Comparison of ENCODE assay signal across 8 cellular contexts in the genomic region with DNA sequence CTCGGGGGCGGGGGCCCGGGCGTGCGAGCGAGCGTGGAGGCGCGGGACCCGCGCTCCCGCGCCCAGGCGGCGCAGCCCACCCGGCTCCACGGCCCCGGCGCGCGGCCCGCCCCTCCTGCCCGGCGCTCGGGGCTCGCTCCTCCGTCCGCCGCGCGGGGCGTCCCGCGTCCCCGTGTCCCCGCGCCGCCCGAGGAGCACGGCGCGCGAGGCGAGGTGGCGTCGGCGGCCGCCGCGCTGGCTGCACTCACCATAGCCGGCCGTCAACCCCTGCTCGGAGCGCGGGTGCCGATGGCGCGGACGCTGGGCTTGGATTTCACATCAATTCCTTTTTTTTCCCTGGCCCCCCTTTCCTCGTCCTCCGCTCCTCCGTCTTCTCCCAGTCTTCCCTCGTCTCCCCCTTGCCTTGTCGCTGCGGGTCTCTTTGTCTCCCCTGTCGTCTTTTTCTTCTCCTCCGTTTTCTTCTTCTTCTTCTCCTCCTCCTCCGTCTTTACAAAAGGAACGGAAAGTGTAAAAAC. TPM values are rescaled to one million over a fixed set of nuclear protein-coding genes. Genes with fewer than 3 reads are reported as not detected.
DNase-seq lines count a peak whose midpoint lies in the region; ATAC-seq and TF ChIP-seq lines count a peak whose summit lies in the region.

No MANE protein-coding gene starts in this region.

- H2BK15ac ChIP-seq in neuronal stem cell (ENCODE audit: low read length): no peak overlapping the region

- H3K9me3 ChIP-seq in SK-N-SH (no peaks in the 10 kb centered on the region), esophagus muscularis mucosa (no peaks in the 10 kb centered on the region), neuronal stem cell (replicated peaks in 1 of 2; ENCODE audit: control insufficient read depth in 2 of 2, insufficient read depth in 1 of 2, low read depth in 1 of 2, low read length in 2 of 2) (peaks cover 2 to 10% of the 10 kb centered on the region in 2 donors)

- intact Hi-C loops in esophagus muscularis mucosa (cut with DNase I): no loop called here

- no peak overlapping the region for H2BK5ac ChIP-seq in neuronal stem cell (ENCODE audit: low read length)

- POLR2A ChIA-PET in SK-N-SH (lab: Yijun Ruan, JAX): interaction anchor here (1.2 kb wide), 1 partner anchor 359 kb away, joined by 3 read pairs; the partner anchor contains the start of gene ERCC6L2

- H4K20me1 ChIP-seq in SK-N-SH (ENCODE audit: insufficient read depth): no peaks in the 10 kb centered on the region

- H3K4me1 ChIP-seq in SK-N-SH (ENCODE audit: control insufficient read depth in 1 of 2, insufficient read depth in 2 of 2, low read depth in 1 of 2, low read length in 1 of 2) (peaks cover 11 to 25% of the 10 kb centered on the region in 2 experiments; a peak in 3 of 4 replicates), esophagus muscularis mucosa (peaks cover 20 to 40% (median 33%) of the 10 kb centered on the region in 4 donors), neuronal stem cell (ENCODE audit: control insufficient read depth in 2 of 2, insufficient read depth in 1 of 2, low read depth in 1 of 2, low read length in 2 of 2) (peaks cover 22 to 36% of the 10 kb centered on the region in 2 donors)

- CTCF ChIA-PET in SK-N-SH (lab: Yijun Ruan, JAX): interaction anchor here (0.7 to 1.0 kb wide), 2 partner anchors 245 to 701 kb away, joined by 3 read pairs; no protein-coding TSS in a partner anchor

- peaks cover 22% of the 10 kb centered on the region for H3F3A ChIP-seq in SK-N-SH (replicated peaks; ENCODE audit: insufficient read depth)

- H3K79me2 ChIP-seq in SK-N-SH (ENCODE audit: insufficient read depth): peaks cover 4% of the 10 kb centered on the region; the same call in 1 of the 2 replicates

- TF ChIP-seq CTCF in SK-N-SH (IDR thresholded peaks at IDR 0.05) (no peak), esophagus muscularis mucosa (IDR thresholded peaks at IDR 0.05) (no peak)

- H3K4me2 ChIP-seq in SK-N-SH (peak overlapping the region; percentile 97), neuronal stem cell (ENCODE audit: insufficient read depth, low read length, poor library complexity, severe bottlenecking) (peak overlapping the region; percentile 99)

- H3K18ac ChIP-seq in neuronal stem cell (ENCODE audit: low read length): peak overlapping the region; percentile 85

- H3K27ac ChIP-seq in SK-N-SH (ENCODE audit: low read depth in 2 of 2, low read length in 1 of 2) (peak overlapping the region in 1 of 2 experiments; percentile 67; a peak in 1 of 4 replicates), esophagus muscularis mucosa (replicated peaks in 1 of 4) (peak overlapping the region; percentile 41 to 72 (median 68)), neuronal stem cell (replicated peaks; ENCODE audit: low read length) (no peak overlapping the region)

- DNase-seq in NCI-H1092 treated with DMSO at 0.1 percent for 48 hours (lab: John Stamatoyannopoulos, UW) (peak; percentile 55), NCI-H1092 (lab: John Stamatoyannopoulos, UW) (no peak), SK-N-SH (peak; percentile 76), esophagus muscularis mucosa (ENCODE audit: extremely low spot score) (no peak), neuronal stem cell (ENCODE audit: low spot score) (no peak), NCI-H2029 treated with DMSO at 0.1 percent for 48 hours (lab: John Stamatoyannopoulos, UW) (no peak), DMS153 treated with DMSO at 0.1 percent for 48 hours (lab: John Stamatoyannopoulos, UW; ENCODE audit: unreplicated experiment) (no peak)

- TF ChIP-seq EP300 in SK-N-SH (IDR thresholded peaks at IDR 0.05; ENCODE audit: borderline replicate concordance in 1 of 2, low read depth in 1 of 2, low read length in 1 of 2): no peak
- TF ChIP-seq EP300 in esophagus muscularis mucosa (IDR thresholded peaks at IDR 0.05): no peak

- no peak overlapping the region for H2AK5ac ChIP-seq in neuronal stem cell (ENCODE audit: low read depth, low read length)

- 1% methylated on average over 23 of the region's 69 CpGs for WGBS in SK-N-SH (ENCODE audit: low lambda C conversion rate)
- WGBS in esophagus muscularis mucosa: under 1% methylated on average over 19 of the region's 69 CpGs
- whole genome bisulfite sequencing in neuronal stem cell (ENCODE audit: extremely low coverage in 2 of 2, insufficient read length in 2 of 2, insufficient replicate concordance in 1 of 2), 2 donors: no CpG with 5 or more reads among the region's 69 CpGs

- H3K9me2 ChIP-seq in SK-N-SH: no peaks in the 10 kb centered on the region

- H2BK12ac ChIP-seq in neuronal stem cell (ENCODE audit: low read length): no peak overlapping the region

- H4K91ac ChIP-seq in neuronal stem cell (ENCODE audit: low read depth, low read length, poor library complexity): no peak overlapping the region

- H2BK120ac ChIP-seq in neuronal stem cell (ENCODE audit: low read depth, low read length): no peak overlapping the region

- H3K4ac ChIP-seq in neuronal stem cell (ENCODE audit: low read length): no peak overlapping the region

- H3K14ac ChIP-seq in neuronal stem cell (ENCODE audit: low read length): no peak overlapping the region

- H2AFZ ChIP-seq in SK-N-SH (ENCODE audit: low read depth) (peak overlapping the region; percentile 90), neuronal stem cell (ENCODE audit: low read length) (peak overlapping the region; percentile 88)

- H3K36me3 ChIP-seq in SK-N-SH (replicated peaks in 1 of 2; ENCODE audit: control insufficient read depth in 1 of 2, insufficient read depth in 2 of 2, low read length in 1 of 2): no peaks in the 10 kb centered on the region
- H3K36me3 ChIP-seq in esophagus muscularis mucosa: no peaks in the 10 kb centered on the region
- no peaks in the 10 kb centered on the region for H3K36me3 ChIP-seq in neuronal stem cell (replicated peaks in 1 of 2; ENCODE audit: control insufficient read depth in 2 of 2, insufficient read depth in 2 of 2, low read length in 2 of 2)

- H3K79me1 ChIP-seq in neuronal stem cell (ENCODE audit: low read depth, low read length): no peaks in the 10 kb centered on the region

- H4K8ac ChIP-seq in neuronal stem cell (ENCODE audit: low read depth, low read length): no peak overlapping the region

- TF ChIP-seq POLR2A in esophagus muscularis mucosa (IDR thresholded peaks at IDR 0.05; ENCODE audit: low read depth): no peak

- 0 out of 2 replicates have a peak, but pooled peaks cover 7% of the 10 kb centered on the region for H3K27me3 ChIP-seq in SK-N-SH (ENCODE audit: insufficient read depth)
- peaks cover 0 to 19% (median 5%) of the 10 kb centered on the region in 4 donors for H3K27me3 ChIP-seq in esophagus muscularis mucosa
- peaks cover 0 to 23% (median 0%) of the 10 kb centered on the region in 3 experiments for H3K27me3 ChIP-seq in neuronal stem cell (ENCODE audit: control insufficient read depth in 3 of 3, insufficient read depth in 3 of 3, low read depth in 1 of 3, low read length in 3 of 3)

- H3K9ac ChIP-seq in SK-N-SH (peak overlapping the region; percentile 7; the same call in 1 of the 2 replicates), neuronal stem cell (ENCODE audit: low read depth, low read length, poor library complexity) (peak overlapping the region; percentile 65)

- H3K23ac ChIP-seq in neuronal stem cell (ENCODE audit: low read depth, low read length, poor library complexity): no peak overlapping the region

- peak overlapping the region; percentile 63 to 74 for H3K4me3 ChIP-seq in SK-N-SH (ENCODE audit: low read depth in 2 of 2, low read length in 1 of 2)
- peak overlapping the region; percentile 59 to 66 (median 62) for H3K4me3 ChIP-seq in esophagus muscularis mucosa
- peak overlapping the region; percentile 79 to 83 for H3K4me3 ChIP-seq in neuronal stem cell (ENCODE audit: low read length in 2 of 2)

- no peak for ATAC-seq in GM21515 (IDR thresholded peaks at IDR 0.05; ENCODE audit: unreplicated experiment)

- TF ChIP-seq RAD21 in SK-N-SH (IDR thresholded peaks at IDR 0.05; ENCODE audit: low read length): no peak; the same call in 1 of the 2 replicates

TF ChIP-seq in SK-N-SH, 30 proteins besides CTCF, POLR2A, EP300 and RAD21 (continues in another document):
- TF ChIP-seq NRF1 (IDR thresholded peaks at IDR 0.05; ENCODE audit: low read depth, low read length): no peak
- TF ChIP-seq RCOR1 (IDR thresholded peaks at IDR 0.05; ENCODE audit: low read length): no peak
- no peak for TF ChIP-seq TEAD4 (IDR thresholded peaks at IDR 0.05; ENCODE audit: borderline replicate concordance, insufficient read depth)
- TF ChIP-seq, protein P1, sequence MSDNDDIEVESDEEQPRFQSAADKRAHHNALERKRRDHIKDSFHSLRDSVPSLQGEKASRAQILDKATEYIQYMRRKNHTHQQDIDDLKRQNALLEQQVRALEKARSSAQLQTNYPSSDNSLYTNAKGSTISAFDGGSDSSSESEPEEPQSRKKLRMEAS (IDR thresholded peaks at IDR 0.05; ENCODE audit: low read depth): no peak
- no peak for TF ChIP-seq TCF12 (IDR thresholded peaks at IDR 0.05)
- TF ChIP-seq ZBTB33 (IDR thresholded peaks at IDR 0.05; ENCODE audit: borderline replicate concordance, low read depth): no peak
- no peak for TF ChIP-seq FOSL2 (IDR thresholded peaks at IDR 0.05; ENCODE audit: borderline replicate concordance, low read depth)
- TF ChIP-seq YY1 (IDR thresholded peaks at IDR 0.05; ENCODE audit: low read depth): no peak
- TF ChIP-seq GABPA (IDR thresholded peaks at IDR 0.05; ENCODE audit: low read depth): no peak
- TF ChIP-seq FOXM1 (IDR thresholded peaks at IDR 0.05; ENCODE audit: low read depth): no peak
- no peak for TF ChIP-seq EZH2phosphoT487 (IDR thresholded peaks at IDR 0.05; ENCODE audit: borderline replicate concordance, low read depth)
- no peak for TF ChIP-seq RFX5 (IDR thresholded peaks at IDR 0.05; ENCODE audit: low read length)
- TF ChIP-seq SMC3 (IDR thresholded peaks at IDR 0.05; ENCODE audit: low read depth, low read length): no peak

RNA-seq across cellular contexts. Expression of gene PTCH1, which starts 0.5 kb away (rescaled TPM):
- 1.7 and 3.3 TPM in 2 replicates for polyA plus RNA-seq in SK-N-SH (2012; rRNA removed)
- polyA plus RNA-seq in SK-N-SH (2012; cell fraction: cytosol; rRNA removed): 2.2 and 2.4 TPM in 2 replicates
- polyA plus RNA-seq in SK-N-SH (2012; cell fraction: nucleus; rRNA removed): 6.2 and 7.2 TPM in 2 replicates
- total RNA-seq in esophagus muscularis mucosa: 10 to 100 TPM; 10.8 to 25.1 (median 16.9) TPM
- polyA plus RNA-seq in neuronal stem cell (2013, experiment 1 of 2): 18.4 TPM
- polyA plus RNA-seq in neuronal stem cell (2013, experiment 2 of 2): 18.9 TPM

Comparison
In these comparisons a context has a peak if more than half of its experiments do, and no peak if none do; other contexts are left out.
1. DNase-seq: peak in NCI-H1092 treated with DMSO at 0.1 percent for 48 hours (single experiment) and SK-N-SH (single experiment); none in NCI-H1092 (single experiment), esophagus muscularis mucosa (single experiment), neuronal stem cell (single experiment), NCI-H2029 treated with DMSO at 0.1 percent for 48 hours (single experiment) and DMS153 treated with DMSO at 0.1 percent for 48 hours (single experiment).
2. Peak in every context shown above with its lines, with median percentiles within 50 percentile points of each other: H3K4me3 ChIP-seq.